16 cellular contexts compared by ENCODE assay signal in genomic region chrX:30957753-30958152, GRCh38.
DNase-seq lines count a peak whose midpoint lies in the region; ATAC-seq, FAIRE-seq and TF ChIP-seq lines count a peak whose summit lies in the region.
"Had no signal": no experiment of that assay in that cellular context is flagged by ENCODE, and none has a peak within 500 bp of the region (broad histone marks: within the 10 kb centered on the region; RNA-seq: fewer than 3 reads in every experiment).

No MANE protein-coding gene starts in this region.

- H3K27me3 ChIP-seq in heart left ventricle (no peaks in the 10 kb centered on the region), adrenal gland (no peaks in the 10 kb centered on the region), hepatocyte (no peaks in the 10 kb centered on the region), ascending aorta (no peaks in the 10 kb centered on the region)
- H3K27me3 ChIP-seq: SJSA1, upper lobe of right lung had no signal

- H3K4me3 ChIP-seq in heart left ventricle (no peak overlapping the region), adrenal gland (no peak overlapping the region), hepatocyte (no peak overlapping the region), ascending aorta (no peak overlapping the region)
- H3K4me3 ChIP-seq: SJSA1, skin epidermis, upper lobe of right lung had no signal

- no peak for TF ChIP-seq POLR2A in heart left ventricle (IDR thresholded peaks at IDR 0.05)
- no peak for TF ChIP-seq POLR2A in adrenal gland (IDR thresholded peaks at IDR 0.05)

- no peak for FAIRE-seq in urothelium cell line (lab: Jason Lieb, UNC)

- H3K36me3 ChIP-seq in heart left ventricle (no peaks in the 10 kb centered on the region), adrenal gland (replicated peaks in 1 of 2) (no peaks in the 10 kb centered on the region), hepatocyte (replicated peaks; ENCODE audit: insufficient read depth, low read depth) (no peaks in the 10 kb centered on the region), ascending aorta (no peaks in the 10 kb centered on the region)
- H3K36me3 ChIP-seq: SJSA1, upper lobe of right lung had no signal

- H3K9me3 ChIP-seq in heart left ventricle (no peaks in the 10 kb centered on the region), adrenal gland (replicated peaks in 1 of 3) (no peaks in the 10 kb centered on the region), hepatocyte (ENCODE audit: low read depth) (no peaks in the 10 kb centered on the region), ascending aorta (no peaks in the 10 kb centered on the region)
- H3K9me3 ChIP-seq: SJSA1, upper lobe of right lung had no signal

- no peak overlapping the region for H3K27ac ChIP-seq in heart left ventricle
- no peak overlapping the region for H3K27ac ChIP-seq in adrenal gland
- H3K27ac ChIP-seq in hepatocyte = no peak overlapping the region
- no peak overlapping the region for H3K27ac ChIP-seq in ascending aorta
- H3K27ac ChIP-seq: SJSA1, skin epidermis, upper lobe of right lung had no signal

- H3K4me1 ChIP-seq in heart left ventricle (no peaks in the 10 kb centered on the region), adrenal gland (replicated peaks in 1 of 2) (no peaks in the 10 kb centered on the region), hepatocyte (ENCODE audit: insufficient read depth) (no peaks in the 10 kb centered on the region), ascending aorta (no peaks in the 10 kb centered on the region)
- H3K4me1 ChIP-seq: SJSA1, upper lobe of right lung had no signal

- no peaks in the 10 kb centered on the region for H3K9me2 ChIP-seq in hepatocyte (replicated peaks; ENCODE audit: insufficient read depth)

- ATAC-seq in heart left ventricle = peak in 3 of 4 donors; percentile 32 to 71 (median 60)
- ATAC-seq in Right ventricle myocardium superior (ENCODE audit: poor library complexity) = no peak
- ATAC-seq in GM19395 (IDR thresholded peaks at IDR 0.05; ENCODE audit: unreplicated experiment) = no peak
- ATAC-seq: upper lobe of right lung, WTC11 had no signal

- H4K20me1 ChIP-seq in hepatocyte (ENCODE audit: insufficient read depth, poor library complexity, severe bottlenecking) = no peaks in the 10 kb centered on the region

- 42 to 57% (median 51%) methylated on average over 6 of the region's 6 CpGs for WGBS in heart left ventricle, 4 donors
- WGBS in adrenal gland, 4 donors = 34 to 51% (median 43%) methylated on average over 4 to 6 of the region's 6 CpGs
- WGBS in hepatocyte (ENCODE audit: low lambda C conversion rate, missing lambda C conversion rate) = 54% methylated on average over 6 of the region's 6 CpGs

- TF ChIP-seq CTCF in heart left ventricle (IDR thresholded peaks at IDR 0.05) = no peak
- TF ChIP-seq CTCF in adrenal gland (IDR thresholded peaks at IDR 0.05) = no peak
- no peak for TF ChIP-seq CTCF in hepatocyte (IDR thresholded peaks at IDR 0.05; ENCODE audit: poor library complexity)
- no peak for TF ChIP-seq CTCF in ascending aorta (IDR thresholded peaks at IDR 0.05)

- DNase-seq in heart left ventricle = no peak
- no peak for DNase-seq in Right ventricle myocardium superior
- peak; percentile 17 to 56 (median 29) for DNase-seq in adrenal gland
- peak; percentile 41 for DNase-seq in hepatocyte (ENCODE audit: low spot score)
- peak; percentile 26 for DNase-seq in urothelium cell line (ENCODE audit: low spot score)
- DNase-seq in activated CD4-positive, alpha-beta T cell treated with anti-CD3 and anti-CD28 coated beads for 4 hours = no peak
- DNase-seq in ascending aorta (ENCODE audit: low spot score in 2 of 2) = no peak
- DNase-seq: activated T-cell treated with anti-CD3 and anti-CD28 coated beads, Interleukin-2, amount 50 U/mL, for 1 hour; amniotic stem cell; DMS79; naive B cell; upper lobe of right lung had no signal

- no peak overlapping the region for H3K4me2 ChIP-seq in hepatocyte

- intact Hi-C loops in heart left ventricle (cut with DNase I) = no loop called here
- intact Hi-C loops in Right ventricle myocardium superior (cut with DNase I) = no loop called here
- intact Hi-C loops in adrenal gland (cut with DNase I) = no loop called here
- intact Hi-C loops in ascending aorta (cut with DNase I) = no loop called here

- no peak overlapping the region for H2AFZ ChIP-seq in hepatocyte

- no peaks in the 10 kb centered on the region for H3K79me2 ChIP-seq in hepatocyte

Comparison
In these comparisons a context has a peak if more than half of its experiments do, and no peak if none do; other contexts are left out.
1. ATAC-seq: peak in heart left ventricle (3 of 4); none in Right ventricle myocardium superior (single experiment) and GM19395 (single experiment).
2. DNase-seq: peak in adrenal gland (7 of 7), hepatocyte (single experiment) and urothelium cell line (single experiment); none in heart left ventricle (0 of 5), Right ventricle myocardium superior (single experiment), activated CD4-positive, alpha-beta T cell treated with anti-CD3 and anti-CD28 coated beads for 4 hours (0 of 2) and ascending aorta (0 of 2).